5 cellular contexts compared by ENCODE assay signal in the genomic region with DNA sequence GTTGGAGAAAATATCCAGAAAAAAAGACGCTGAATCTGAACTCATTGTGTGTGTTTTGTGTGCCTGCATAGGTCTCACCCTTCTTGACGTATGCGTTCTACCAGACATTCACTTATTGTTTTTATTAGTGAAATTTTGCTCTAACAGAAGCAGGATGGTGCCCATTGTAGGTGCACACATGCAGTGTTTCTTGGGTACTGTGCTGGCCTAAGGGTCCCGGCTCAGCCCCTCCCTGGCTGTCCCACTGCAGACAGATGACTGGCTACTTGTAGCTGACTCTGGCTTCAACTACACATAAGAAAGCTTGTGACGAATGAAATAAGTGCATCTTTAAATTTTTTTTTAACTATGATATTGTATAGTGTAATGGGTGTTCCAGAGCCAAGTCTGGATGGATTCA.
"Had no signal": no experiment of that assay in that cellular context is flagged by ENCODE, and none has a peak within 500 bp of the region (broad histone marks: within the 10 kb centered on the region; RNA-seq: fewer than 3 reads in every experiment).

No MANE protein-coding gene starts in this region.

- H3K4me3 ChIP-seq: K562 had no signal

- DNase-seq: IMR-90, KBM-7, KG1 had no signal

- H3K27ac ChIP-seq: HL-60 had no signal
